28 cellular contexts compared by ENCODE assay signal in genomic region chr17:18301081-18301480, GRCh38. TPM values are rescaled to one million over a fixed set of nuclear protein-coding genes. Genes with fewer than 3 reads are reported as not detected.
A peak's percentile ranks its signal among the peaks of the same experiment; 100 is the strongest.
DNase-seq lines count a peak whose midpoint lies in the region; ATAC-seq and TF ChIP-seq lines count a peak whose summit lies in the region.
"Had no signal": no experiment of that assay in that cellular context is flagged by ENCODE, and none has a peak within 500 bp of the region (broad histone marks: within the 10 kb centered on the region; RNA-seq: fewer than 3 reads in every experiment).

No MANE protein-coding gene starts in this region.

- peak overlapping the region; percentile 83 for H3K27ac Mint-ChIP-seq in dendritic cell treated with granulocyte-macrophage colony-stimulating factor and Interleukin-4, amounts not matched to agents 40 ng/mL and 50 ng/mL, for 4 days
- H3K27ac Mint-ChIP-seq: activated CD8-positive, alpha-beta T cell treated with anti-CD3 and anti-CD28 coated beads for 36 hours; activated naive CD4-positive, alpha-beta T cell treated with anti-CD3 and anti-CD28 coated beads for 36 hours; GM23338; progenitor cell of endocrine pancreas had no signal

- H3K9me3 Mint-ChIP-seq in dendritic cell treated with granulocyte-macrophage colony-stimulating factor and Interleukin-4, amounts not matched to agents 40 ng/mL and 50 ng/mL, for 4 days, result no peaks in the 10 kb centered on the region
- H3K9me3 Mint-ChIP-seq: activated CD8-positive, alpha-beta T cell treated with anti-CD3 and anti-CD28 coated beads for 36 hours; activated naive CD4-positive, alpha-beta T cell treated with anti-CD3 and anti-CD28 coated beads for 36 hours; CD4-positive, alpha-beta memory T cell; central memory CD8-positive, alpha-beta T cell; GM23338 had no signal

- H3K36me3 ChIP-seq in heart left ventricle (peaks cover 0 to 84% (median 73%) of the 10 kb centered on the region in 9 donors), right atrium auricular region (peaks cover 57% of the 10 kb centered on the region), upper lobe of left lung (peaks cover 23 to 86% (median 63%) of the 10 kb centered on the region in 4 donors)

- WGBS in heart left ventricle, 4 donors, result 81 to 87% (median 85%) methylated on average over 5 of the region's 5 CpGs
- 53 to 60% methylated on average over 5 of the region's 5 CpGs for WGBS in upper lobe of left lung, 2 donors

- no peak for TF ChIP-seq CTCF in heart left ventricle (IDR thresholded peaks at IDR 0.05)
- TF ChIP-seq CTCF in right atrium auricular region (IDR thresholded peaks at IDR 0.05), result no peak
- TF ChIP-seq CTCF in upper lobe of left lung (IDR thresholded peaks at IDR 0.05), result no peak

- H3K9me3 ChIP-seq in heart left ventricle (no peaks in the 10 kb centered on the region), right atrium auricular region (no peaks in the 10 kb centered on the region), upper lobe of left lung (no peaks in the 10 kb centered on the region)
- H3K9me3 ChIP-seq: gastrocnemius medialis, suprapubic skin had no signal

- TF ChIP-seq POLR2A in heart left ventricle (IDR thresholded peaks at IDR 0.05), result no peak
- no peak for TF ChIP-seq POLR2A in upper lobe of left lung (IDR thresholded peaks at IDR 0.05)

- no peak for TF ChIP-seq EP300 in upper lobe of left lung (IDR thresholded peaks at IDR 0.05)

- ATAC-seq in heart left ventricle (peak in 3 of 4 donors; percentile 31 to 66 (median 34)), upper lobe of left lung (ENCODE audit: low FRiP score in 2 of 2) (peak; percentile 51 to 59), GM21423 (IDR thresholded peaks at IDR 0.05; ENCODE audit: unreplicated experiment) (no peak), GM18873 (IDR thresholded peaks at IDR 0.05; ENCODE audit: low FRiP score, unreplicated experiment) (no peak), HG02642 (IDR thresholded peaks at IDR 0.05; ENCODE audit: poor library complexity, unreplicated experiment) (no peak)
- ATAC-seq: activated CD8-positive, alpha-beta T cell treated with anti-CD3 and anti-CD28 coated beads for 36 hours; gastrocnemius medialis; GM23338; K562 had no signal

- H3K27ac ChIP-seq in heart left ventricle (peak overlapping the region in 1 of 12 donors; percentile 69), right atrium auricular region (no peak overlapping the region), upper lobe of left lung (peak overlapping the region; percentile 34 to 67 (median 50))
- H3K27ac ChIP-seq: gastrocnemius medialis, hepatocyte, suprapubic skin had no signal

- H3K27me3 ChIP-seq in heart left ventricle, result no peaks in the 10 kb centered on the region
- no peaks in the 10 kb centered on the region for H3K27me3 ChIP-seq in right atrium auricular region
- no peaks in the 10 kb centered on the region for H3K27me3 ChIP-seq in upper lobe of left lung
- H3K27me3 ChIP-seq: gastrocnemius medialis, hepatocyte, suprapubic skin had no signal

- no peaks in the 10 kb centered on the region for H3K27me3 Mint-ChIP-seq in dendritic cell treated with granulocyte-macrophage colony-stimulating factor and Interleukin-4, amounts not matched to agents 40 ng/mL and 50 ng/mL, for 4 days
- H3K27me3 Mint-ChIP-seq: activated CD8-positive, alpha-beta T cell treated with anti-CD3 and anti-CD28 coated beads for 36 hours; CD4-positive, alpha-beta memory T cell; central memory CD8-positive, alpha-beta T cell; progenitor cell of endocrine pancreas had no signal

- H3K4me3 ChIP-seq in heart left ventricle, result no peak overlapping the region
- H3K4me3 ChIP-seq in right atrium auricular region, result no peak overlapping the region
- no peak overlapping the region for H3K4me3 ChIP-seq in upper lobe of left lung
- H3K4me3 ChIP-seq: gastrocnemius medialis, GM23338, hepatocyte, K562, suprapubic skin had no signal

- H3K4me3 Mint-ChIP-seq in dendritic cell treated with granulocyte-macrophage colony-stimulating factor and Interleukin-4, amounts not matched to agents 40 ng/mL and 50 ng/mL, for 4 days, result peak overlapping the region; percentile 7
- H3K4me3 Mint-ChIP-seq: activated CD8-positive, alpha-beta T cell treated with anti-CD3 and anti-CD28 coated beads for 36 hours; activated naive CD4-positive, alpha-beta T cell treated with anti-CD3 and anti-CD28 coated beads for 36 hours; CD4-positive, alpha-beta memory T cell; central memory CD8-positive, alpha-beta T cell; GM23338 had no signal

- DNase-seq in heart left ventricle, result no peak
- no peak for DNase-seq in right atrium auricular region (ENCODE audit: low spot score)
- DNase-seq in lung microvascular endothelial cell (ENCODE audit: low read depth in 2 of 2), result peak; percentile 20 to 42
- peak in 1 of 2 donors; percentile 53 for DNase-seq in upper lobe of left lung
- DNase-seq: activated CD8-positive, alpha-beta memory T cell treated with anti-CD3 and anti-CD28 coated beads, Interleukin-2, amount 50 U/mL, for 48 hours; activated CD8-positive, alpha-beta T cell treated with anti-CD3 and anti-CD28 coated beads for 36 hours; activated naive CD4-positive, alpha-beta T cell treated with anti-CD3 and anti-CD28 coated beads for 36 hours; CD4-positive, alpha-beta memory T cell; gastrocnemius medialis; kidney glomerular epithelial cell; mesendoderm; NCI-H1092; NCI-H187; NCI-H2171; OCI-M1; SHP77 treated with DMSO at 0.1 percent for 48 hours; stimulated activated CD4-positive, alpha-beta T cell treated with anti-CD3 and anti-CD28 coated beads, Interleukin-15, amount 100 ng/mL, for 24 hours; stimulated activated naive CD4-positive, alpha-beta T cell had no signal

- peaks cover 0 to 17% (median 0%) of the 10 kb centered on the region in 12 donors for H3K4me1 ChIP-seq in heart left ventricle
- no peaks in the 10 kb centered on the region for H3K4me1 ChIP-seq in right atrium auricular region
- H3K4me1 ChIP-seq in upper lobe of left lung, result peaks cover 0 to 6% (median 5%) of the 10 kb centered on the region in 4 donors
- H3K4me1 ChIP-seq: gastrocnemius medialis, suprapubic skin had no signal

- intact Hi-C loops in heart left ventricle (cut with DNase I), result no loop called here
- intact Hi-C loops in dendritic cell treated with granulocyte-macrophage colony-stimulating factor and Interleukin-4, amounts not matched to agents 40 ng/mL and 50 ng/mL, for 4 days (cut with micrococcal nuclease), result no loop called here

- H3K36me3 Mint-ChIP-seq in dendritic cell treated with granulocyte-macrophage colony-stimulating factor and Interleukin-4, amounts not matched to agents 40 ng/mL and 50 ng/mL, for 4 days (ENCODE audit: low read depth), result peaks cover 80% of the 10 kb centered on the region

- peaks cover 49% of the 10 kb centered on the region for H3K4me1 Mint-ChIP-seq in dendritic cell treated with granulocyte-macrophage colony-stimulating factor and Interleukin-4, amounts not matched to agents 40 ng/mL and 50 ng/mL, for 4 days (ENCODE audit: low read depth)
- H3K4me1 Mint-ChIP-seq: CD4-positive, alpha-beta memory T cell; central memory CD8-positive, alpha-beta T cell; GM23338 had no signal

RNA-seq across cellular contexts. Expression of gene TOP3A, which starts 13.7 kb away (rescaled TPM):
- total RNA-seq in heart left ventricle (10 to 100 TPM in 8 of 9 donors, 1 to 10 TPM in 1; 9.4 to 26.1 (median 12.8) TPM), right atrium auricular region (10 to 100 TPM; 12.6 to 18.8 TPM), lung microvascular endothelial cell (13.1 and 14.1 TPM in 2 replicates), upper lobe of left lung (10 to 100 TPM; 23.4 to 36.3 (median 32.9) TPM)
- 10 to 100 TPM in 1 of 2 donors, 1 to 10 TPM in 1; 9.7 to 14.8 TPM for polyA plus RNA-seq in heart left ventricle

RNA-seq across cellular contexts. Expression of gene SMCR8, which starts 14.0 kb away (rescaled TPM):
- total RNA-seq in heart left ventricle, result 10 to 100 TPM in 8 of 9 donors, 1 to 10 TPM in 1; 9.7 to 17.6 (median 13.1) TPM
- 10 to 100 TPM in 1 of 2 donors, 1 to 10 TPM in 1; 2.9 to 10.7 TPM for polyA plus RNA-seq in heart left ventricle
- 10 to 100 TPM; 11.1 to 11.4 TPM for total RNA-seq in right atrium auricular region
- 10.7 and 15.5 TPM in 2 replicates for total RNA-seq in lung microvascular endothelial cell
- 10 to 100 TPM; 17.1 to 25.2 (median 21.5) TPM for total RNA-seq in upper lobe of left lung

RNA-seq across cellular contexts. Expression of gene MIEF2, which starts 40.6 kb away (rescaled TPM):
- total RNA-seq in heart left ventricle (10 to 100 TPM; 23.2 to 46.9 (median 26.7) TPM), right atrium auricular region (10 to 100 TPM; 14.1 to 20.2 TPM), lung microvascular endothelial cell (8.1 and 10.3 TPM in 2 replicates), upper lobe of left lung (10 to 100 TPM; 17.2 to 79.3 (median 31.8) TPM)
- polyA plus RNA-seq in heart left ventricle, result 10 to 100 TPM; 18.8 to 27.4 TPM

RNA-seq across cellular contexts. Expression of gene FLII, which starts 42.5 kb away (rescaled TPM):
- 100 to 1,000 TPM; 218 to 535 (median 307) TPM for total RNA-seq in heart left ventricle
- polyA plus RNA-seq in heart left ventricle, result 100 to 1,000 TPM; 321 to 364 TPM
- total RNA-seq in right atrium auricular region, result 100 to 1,000 TPM; 232 to 306 TPM
- total RNA-seq in lung microvascular endothelial cell, result 247 and 272 TPM in 2 replicates
- total RNA-seq in upper lobe of left lung, result 100 to 1,000 TPM; 313 to 552 (median 376) TPM

Comparison
In these comparisons a context has a peak if more than half of its experiments do, and no peak if none do; other contexts are left out.
1. ATAC-seq: peak in heart left ventricle (3 of 4) and upper lobe of left lung (2 of 2); none in GM21423 (single experiment), GM18873 (single experiment) and HG02642 (single experiment).
2. DNase-seq: peak in lung microvascular endothelial cell (2 of 2); none in heart left ventricle (0 of 5) and right atrium auricular region (single experiment).
3. H3K27ac ChIP-seq: peak in upper lobe of left lung (4 of 4); none in right atrium auricular region (0 of 2).